Comparison of ENCODE assay signal across 17 cellular contexts in genomic region chr18:51614967-51615571, GRCh38.
DNase-seq lines count a peak whose midpoint lies in the region; ATAC-seq, FAIRE-seq and TF ChIP-seq lines count a peak whose summit lies in the region.
"Had no signal": no experiment of that assay in that cellular context is flagged by ENCODE, and none has a peak within 500 bp of the region (broad histone marks: within the 10 kb centered on the region; RNA-seq: fewer than 3 reads in every experiment).

No MANE protein-coding gene starts in this region.

- H3K9me3 ChIP-seq in breast epithelium (no peaks in the 10 kb centered on the region), HepG2 (ENCODE audit: low read length) (no peaks in the 10 kb centered on the region), spleen (no peaks in the 10 kb centered on the region)
- H3K9me3 ChIP-seq: right atrium auricular region had no signal

- H3K79me2 ChIP-seq in HepG2 (ENCODE audit: insufficient read depth, low read length) = no peaks in the 10 kb centered on the region

- WGBS in HepG2 (ENCODE audit: low lambda C conversion rate) = 35% methylated on average over 7 of the region's 7 CpGs
- 60 to 68% (median 63%) methylated on average over 7 of the region's 7 CpGs for WGBS in spleen, 5 donors

- H3K4me3 ChIP-seq in breast epithelium = peak overlapping the region in 1 of 3 donors; percentile 27
- no peak overlapping the region for H3K4me3 ChIP-seq in HepG2 (replicated peaks in 1 of 3; ENCODE audit: insufficient read depth in 1 of 3, low read depth in 2 of 3, low read length in 3 of 3)
- no peak overlapping the region for H3K4me3 ChIP-seq in spleen
- H3K4me3 ChIP-seq: neural progenitor cell, right atrium auricular region had no signal

- in situ Hi-C loops in HepG2 (cut with HindIII; ENCODE audit: extremely low pct_ligation_motif_present, low pct_unique_long_range_greater_than_20kb) = no loop called here

- H2AFZ ChIP-seq in HepG2 (ENCODE audit: low read length) = no peak overlapping the region
- H2AFZ ChIP-seq: neural progenitor cell had no signal

- no peak for TF ChIP-seq POLR2A in breast epithelium (IDR thresholded peaks at IDR 0.05)
- TF ChIP-seq POLR2A in HepG2 (IDR thresholded peaks at IDR 0.05; ENCODE audit: insufficient read depth in 1 of 2, low read depth in 2 of 2, low read length in 2 of 2) = no peak
- no peak for TF ChIP-seq POLR2A in spleen (IDR thresholded peaks at IDR 0.05)

- no peak overlapping the region for H3K9ac ChIP-seq in HepG2 (ENCODE audit: insufficient read depth, low read depth, low read length)
- H3K9ac ChIP-seq: neural progenitor cell had no signal

- POLR2A ChIA-PET in HepG2 (lab: Yijun Ruan, JAX) = no interaction called here

- ATAC-seq in HepG2 (no peak), HG02981 (IDR thresholded peaks at IDR 0.05; ENCODE audit: unreplicated experiment) (no peak)
- ATAC-seq: activated CD4-positive, alpha-beta T cell treated with anti-CD3 and anti-CD28 coated beads for 36 hours; activated naive CD4-positive, alpha-beta T cell treated with anti-CD3 and anti-CD28 coated beads, Interleukin-2, amount 50 U/mL, for 72 hours had no signal

- no peak for TF ChIP-seq CTCF in breast epithelium (IDR thresholded peaks at IDR 0.05)
- TF ChIP-seq CTCF in HepG2 (CRISPR knock-in tag; IDR thresholded peaks at IDR 0.05) = no peak
- no peak for TF ChIP-seq CTCF in spleen (IDR thresholded peaks at IDR 0.05 in 8 of 11, conservative IDR thresholded peaks at IDR 0.05 in 3 of 11)

- H3K27ac ChIP-seq in breast epithelium (peak overlapping the region; percentile 69 to 87), HepG2 (ENCODE audit: extremely low read length, insufficient read depth, low read length) (no peak overlapping the region), spleen (no peak overlapping the region)
- H3K27ac ChIP-seq: neural progenitor cell, right atrium auricular region had no signal

- no TSS peak for BruUV-seq in HepG2 (replicated peaks; lab: Mats Ljungman, UMichigan)

- H3K4me1 ChIP-seq in breast epithelium (peaks cover 0 to 6% of the 10 kb centered on the region in 2 donors), HepG2 (ENCODE audit: insufficient read depth, low read length) (no peaks in the 10 kb centered on the region), spleen (peaks cover 0 to 3% (median 0%) of the 10 kb centered on the region in 6 donors)
- H3K4me1 ChIP-seq: neural progenitor cell, right atrium auricular region had no signal

- DNase-seq in HT1080 (ENCODE audit: low read depth) = peak; percentile 85
- DNase-seq in NCI-H69 (lab: John Stamatoyannopoulos, UW) = peak; percentile 95
- DNase-seq in breast epithelium (ENCODE audit: low spot score in 2 of 2) = peak in 1 of 2 donors; percentile 84
- DNase-seq in HepG2 (ENCODE audit: low spot score) = no peak
- no peak for DNase-seq in spleen
- no peak for DNase-seq in glomerular visceral epithelial cell (ENCODE audit: extremely low spot score)
- DNase-seq: activated CD4-positive, alpha-beta T cell treated with anti-CD3 and anti-CD28 coated beads for 36 hours; activated T-cell treated with anti-CD3 and anti-CD28 coated beads for 4 hours; C1 segment of cervical spinal cord; DMS79; KBM-7; NCI-H1417 treated with DMSO at 0.1 percent for 48 hours; SHP77 had no signal

- H3K36me3 ChIP-seq in breast epithelium (no peaks in the 10 kb centered on the region), HepG2 (replicated peaks in 1 of 2; ENCODE audit: control insufficient read depth in 1 of 2, insufficient read depth in 2 of 2, low read length in 2 of 2) (no peaks in the 10 kb centered on the region), spleen (no peaks in the 10 kb centered on the region)
- H3K36me3 ChIP-seq: neural progenitor cell, right atrium auricular region had no signal

- no peak for FAIRE-seq in HepG2 (lab: Jason Lieb, UNC)

- TF ChIP-seq EP300 in HepG2 (IDR thresholded peaks at IDR 0.05; ENCODE audit: low read depth in 2 of 2, low read length in 2 of 2) = no peak
- TF ChIP-seq EP300 in HepG2 (CRISPR knock-in tag; IDR thresholded peaks at IDR 0.05; ENCODE audit: borderline replicate concordance) = no peak

- no peak for TF ChIP-seq RAD21 in HepG2 (CRISPR knock-in tag; IDR thresholded peaks at IDR 0.05)

- H3K4me2 ChIP-seq in HepG2 (ENCODE audit: low read depth, low read length) = no peak overlapping the region
- H3K4me2 ChIP-seq: neural progenitor cell had no signal

- intact Hi-C loops in breast epithelium (cut with DNase I; ENCODE audit: low total_unique reads) = no loop called here
- intact Hi-C loops in HepG2 (cut with micrococcal nuclease; ENCODE audit: unreplicated experiment) = no loop called here
- intact Hi-C loops in spleen (cut with DNase I; ENCODE audit: low total_unique reads) = no loop called here

- CTCF ChIA-PET in HepG2 (lab: Yijun Ruan, JAX; ENCODE audit: low intra/inter-chr PET ratio, low total read pairs) = no interaction called here

- H3K27me3 ChIP-seq in breast epithelium (no peaks in the 10 kb centered on the region), HepG2 (ENCODE audit: control insufficient read depth in 1 of 2, insufficient read depth in 2 of 2, low read length in 2 of 2) (no peaks in the 10 kb centered on the region), spleen (replicated peaks in 1 of 7) (peaks cover 0 to 5% (median 0%) of the 10 kb centered on the region in 7 donors)
- H3K27me3 ChIP-seq: neural progenitor cell, right atrium auricular region had no signal

- H4K20me1 ChIP-seq in HepG2 (ENCODE audit: insufficient read depth, low read length) = no peaks in the 10 kb centered on the region

TF ChIP-seq in HepG2, 621 proteins besides CTCF, POLR2A, EP300 and RAD21:
- TF ChIP-seq YEATS2 (CRISPR knock-in tag; IDR thresholded peaks at IDR 0.05; ENCODE audit: borderline replicate concordance) = no peak
- no peak for TF ChIP-seq ZSCAN31 (CRISPR knock-in tag; IDR thresholded peaks at IDR 0.05; ENCODE audit: low read depth)
- no peak for TF ChIP-seq ZSCAN29 (CRISPR knock-in tag; conservative IDR thresholded peaks at IDR 0.05)
- 0 out of 2 replicates have a peak, but pooled peaks have one; percentile 29 for TF ChIP-seq CREB1 (IDR thresholded peaks at IDR 0.05)
- TF ChIP-seq CREB1 (CRISPR knock-in tag; IDR thresholded peaks at IDR 0.05) = no peak
- no peak for TF ChIP-seq CEBPZ (IDR thresholded peaks at IDR 0.05; ENCODE audit: low read length)

Comparison
In these comparisons a context has a peak if more than half of its experiments do, and no peak if none do; other contexts are left out.
1. DNase-seq: peak in HT1080 (single experiment) and NCI-H69 (single experiment); none in HepG2 (single experiment), spleen (single experiment) and glomerular visceral epithelial cell (single experiment).
2. H3K27ac ChIP-seq: peak in breast epithelium (2 of 2); none in HepG2 (single experiment) and spleen (0 of 8).